1 cellular context compared by ENCODE assay signal in the genomic region with DNA sequence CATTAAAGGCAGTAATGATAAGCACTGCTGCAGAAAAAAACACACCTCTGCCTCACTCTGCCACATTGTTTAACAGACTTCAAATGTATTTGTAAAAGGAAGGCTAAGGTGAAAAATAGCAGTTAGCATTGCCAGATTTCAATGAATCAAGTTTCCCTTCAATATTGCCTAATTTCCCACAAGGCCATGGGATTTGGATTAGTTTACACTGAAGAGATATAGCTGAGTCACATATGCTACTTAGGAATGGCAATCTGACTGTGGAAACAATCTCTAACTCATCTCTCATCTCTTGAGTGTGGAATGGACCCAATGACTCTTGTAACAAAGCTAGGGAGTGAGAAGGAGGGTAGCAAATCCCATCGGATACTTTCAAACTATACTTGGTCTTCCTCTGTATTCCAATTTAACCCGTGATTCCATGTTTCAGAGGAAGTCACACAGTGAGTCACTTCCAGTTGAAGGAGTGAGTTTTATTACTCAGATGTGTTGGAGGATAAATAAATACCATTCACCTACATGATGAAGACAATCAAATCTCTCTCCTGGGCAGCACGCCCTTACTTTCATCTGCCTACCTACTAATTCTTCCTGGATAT.
TF ChIP-seq lines count a peak whose summit lies in the region.

No MANE protein-coding gene starts in this region.

TF ChIP-seq in HCT116, 20 proteins besides CTCF, POLR2A, EP300 and RAD21 (continued from another document):
- peak; percentile 93 for TF ChIP-seq FOSL1 (IDR thresholded peaks at IDR 0.05; ENCODE audit: low read depth)
- peak; percentile 17; the same call in 1 of the 2 replicates for TF ChIP-seq EGR1 (IDR thresholded peaks at IDR 0.05; ENCODE audit: low read depth)
- peak; percentile 82 for TF ChIP-seq SP1 (IDR thresholded peaks at IDR 0.05; ENCODE audit: low read depth)
